ENCODE assay signal across 11 cellular contexts in the genomic region with DNA sequence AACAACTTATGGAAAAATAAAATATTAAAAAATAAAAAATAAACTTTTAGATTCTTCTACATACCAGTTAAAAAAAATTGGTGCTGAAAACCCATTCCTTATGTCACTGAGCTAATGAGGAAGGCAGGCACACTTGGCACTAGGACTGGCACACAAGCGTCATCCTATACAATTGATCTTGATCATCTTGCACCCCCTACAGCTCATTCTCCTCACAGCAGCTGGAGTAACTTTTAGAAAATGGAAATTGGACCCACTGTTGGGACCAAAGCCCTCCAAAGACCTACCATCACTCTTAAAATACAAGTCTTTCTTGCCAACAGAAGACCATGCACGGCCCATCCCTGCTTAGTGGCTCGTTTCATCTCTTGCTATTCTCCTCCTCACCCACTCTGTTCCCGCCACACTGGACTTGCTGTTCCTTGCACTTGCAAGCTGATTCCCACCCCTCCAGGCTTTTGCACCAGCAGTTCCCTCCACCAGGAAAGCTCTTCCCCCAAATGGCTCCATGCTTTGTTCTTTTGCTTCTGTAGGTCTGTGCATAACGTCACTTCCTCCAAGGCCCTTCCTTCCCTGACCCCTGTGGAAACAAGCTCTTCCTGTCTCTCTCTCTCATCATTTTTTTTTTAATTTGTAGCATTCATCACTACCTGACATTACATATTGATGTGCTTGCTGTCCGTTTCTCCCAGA. TPM values are rescaled to one million over a fixed set of nuclear protein-coding genes. Genes with fewer than 3 reads are reported as not detected.
DNase-seq lines count a peak whose midpoint lies in the region; ATAC-seq and TF ChIP-seq lines count a peak whose summit lies in the region.
"Had no signal": no experiment of that assay in that cellular context is flagged by ENCODE, and none has a peak within 500 bp of the region (broad histone marks: within the 10 kb centered on the region; RNA-seq: fewer than 3 reads in every experiment).

No MANE protein-coding gene starts in this region.

- no peak overlapping the region for H3K27ac ChIP-seq in mammary epithelial cell (ENCODE audit: insufficient read depth, low read depth, low read length)

- intact Hi-C loops in mammary epithelial cell (cut with micrococcal nuclease) = loop anchor here (1.0 to 5.0 kb wide), 4 partner anchors 75 to 374 kb away; a partner anchor contains a TSS

- no peaks in the 10 kb centered on the region for H4K20me1 ChIP-seq in mammary epithelial cell (ENCODE audit: insufficient read depth, low read length)

- ATAC-seq in activated T-cell treated with anti-CD3 and anti-CD28 coated beads, Interleukin-2, amount 50 U/mL, for 72 hours (replicated peaks in 1 of 2) = no peak
- ATAC-seq in activated T-cell treated with anti-CD3 and anti-CD28 coated beads, Interleukin-2, amount 50 U/mL, for 4 hours = no peak
- ATAC-seq in HG03159 (IDR thresholded peaks at IDR 0.05; ENCODE audit: unreplicated experiment) (no peak), GM19397 (IDR thresholded peaks at IDR 0.05; ENCODE audit: unreplicated experiment) (no peak)

- H3K27me3 Mint-ChIP-seq in activated T-cell treated with anti-CD3 and anti-CD28 coated beads, Interleukin-2, amount 50 U/mL, for 72 hours (ENCODE audit: low read depth) = no peaks in the 10 kb centered on the region
- no peaks in the 10 kb centered on the region for H3K27me3 Mint-ChIP-seq in activated T-cell treated with anti-CD3 and anti-CD28 coated beads, Interleukin-2, amount 50 U/mL, for 4 hours (ENCODE audit: low read depth)
- H3K27me3 Mint-ChIP-seq in osteocyte (ENCODE audit: unreplicated experiment) = no peaks in the 10 kb centered on the region

- H3K4me3 ChIP-seq in NB4 (ENCODE audit: low read depth, low read length) (no peak overlapping the region), mammary epithelial cell (replicated peaks in 1 of 3; ENCODE audit: insufficient read depth in 1 of 3, low read depth in 2 of 3, low read length in 3 of 3) (no peak overlapping the region)

- dilution Hi-C loops in mammary epithelial cell (cut with HindIII; ENCODE audit: low sequenced_read_pairs) = no loop called here

- peaks cover 2 to 5% of the 10 kb centered on the region in 2 donors for H3K36me3 Mint-ChIP-seq in activated T-cell treated with anti-CD3 and anti-CD28 coated beads, Interleukin-2, amount 50 U/mL, for 72 hours (ENCODE audit: insufficient read depth in 2 of 2)
- peaks cover 15% of the 10 kb centered on the region for H3K36me3 Mint-ChIP-seq in activated T-cell treated with anti-CD3 and anti-CD28 coated beads, Interleukin-2, amount 50 U/mL, for 4 hours (ENCODE audit: insufficient read depth)
- H3K36me3 Mint-ChIP-seq in osteocyte (ENCODE audit: unreplicated experiment) = peaks cover 9% of the 10 kb centered on the region

- DNase-seq in activated T-cell treated with anti-CD3 and anti-CD28 coated beads, Interleukin-2, amount 50 U/mL, for 72 hours = no peak
- DNase-seq in activated T-cell treated with anti-CD3 and anti-CD28 coated beads, Interleukin-2, amount 50 U/mL, for 4 hours = no peak
- DNase-seq in NB4 (ENCODE audit: low read depth) (peak; percentile 31), mammary epithelial cell (no peak), osteocyte (ENCODE audit: extremely low spot score, unreplicated experiment) (no peak), NCI-H2227 (lab: John Stamatoyannopoulos, UW; ENCODE audit: unreplicated experiment) (no peak)

- CTCF ChIA-PET in mammary epithelial cell (lab: Charles Lee; ENCODE audit: low non-redundant PET) = interaction anchor here (1.0 kb wide), 2 partner anchors 76 to 80 kb away, joined by 6 to 11 read pairs; no protein-coding TSS in a partner anchor

- H3K27ac Mint-ChIP-seq in activated T-cell treated with anti-CD3 and anti-CD28 coated beads, Interleukin-2, amount 50 U/mL, for 72 hours = peak overlapping the region; percentile 20
- H3K27ac Mint-ChIP-seq in osteocyte (ENCODE audit: unreplicated experiment) = no peak overlapping the region

- TF ChIP-seq CTCF in NB4 (IDR thresholded peaks at IDR 0.05; ENCODE audit: low read depth, low read length) (peak; percentile 4), mammary epithelial cell (conservative IDR thresholded peaks at IDR 0.05 in 1 of 2, IDR thresholded peaks at IDR 0.05 in 1 of 2; ENCODE audit: extremely low read depth in 1 of 2, insufficient read depth in 1 of 2, low read depth in 1 of 2, low read length in 2 of 2) (peak; percentile 50 to 58), osteocyte (IDR thresholded peaks at IDR 0.05) (peak; percentile 12)

- H3K9ac ChIP-seq in mammary epithelial cell (ENCODE audit: insufficient read depth, low read length) = peak overlapping the region; percentile 4

- peak overlapping the region; percentile 15 for H2AFZ ChIP-seq in mammary epithelial cell (ENCODE audit: low read depth, low read length)

- TSS peak; percentile 24 for BruUV-seq in mammary epithelial cell (replicated peaks; lab: Mats Ljungman, UMichigan)

- H3K79me2 ChIP-seq in mammary epithelial cell (ENCODE audit: insufficient read depth, low read length) = peaks cover 23% of the 10 kb centered on the region

- no peaks in the 10 kb centered on the region for H3K9me3 ChIP-seq in mammary epithelial cell (replicated peaks; ENCODE audit: insufficient read depth, low read length)

- TF ChIP-seq POLR2A in NB4 (IDR thresholded peaks at IDR 0.05; ENCODE audit: extremely low read depth, insufficient read length) = no peak

- in situ Hi-C loops in mammary epithelial cell (cut with MboI; ENCODE audit: low sequenced_read_pairs in 2 of 2) = loop anchor here (5.0 to 10.0 kb wide), 3 partner anchors 74 to 172 kb away; a partner anchor contains a TSS

- H3K4me1 ChIP-seq in mammary epithelial cell (ENCODE audit: insufficient read depth, low read length) = peaks cover 19% of the 10 kb centered on the region

- no peaks in the 10 kb centered on the region for H3K27me3 ChIP-seq in mammary epithelial cell (ENCODE audit: insufficient read depth, low read length)

- H3K4me3 Mint-ChIP-seq in activated T-cell treated with anti-CD3 and anti-CD28 coated beads, Interleukin-2, amount 50 U/mL, for 72 hours = no peak overlapping the region
- no peak overlapping the region for H3K4me3 Mint-ChIP-seq in activated T-cell treated with anti-CD3 and anti-CD28 coated beads, Interleukin-2, amount 50 U/mL, for 4 hours
- no peak overlapping the region for H3K4me3 Mint-ChIP-seq in osteocyte (ENCODE audit: unreplicated experiment)

- no peaks in the 10 kb centered on the region for H3K36me3 ChIP-seq in mammary epithelial cell (ENCODE audit: insufficient read depth, low read length)

- peaks cover 17% of the 10 kb centered on the region for H3K4me1 Mint-ChIP-seq in activated T-cell treated with anti-CD3 and anti-CD28 coated beads, Interleukin-2, amount 50 U/mL, for 72 hours (ENCODE audit: low read depth)
- peaks cover 14% of the 10 kb centered on the region for H3K4me1 Mint-ChIP-seq in activated T-cell treated with anti-CD3 and anti-CD28 coated beads, Interleukin-2, amount 50 U/mL, for 4 hours (ENCODE audit: low read depth)
- peaks cover 3% of the 10 kb centered on the region for H3K4me1 Mint-ChIP-seq in osteocyte (ENCODE audit: unreplicated experiment)

- H3K9me3 Mint-ChIP-seq in activated T-cell treated with anti-CD3 and anti-CD28 coated beads, Interleukin-2, amount 50 U/mL, for 72 hours = no peaks in the 10 kb centered on the region
- no peaks in the 10 kb centered on the region for H3K9me3 Mint-ChIP-seq in activated T-cell treated with anti-CD3 and anti-CD28 coated beads, Interleukin-2, amount 50 U/mL, for 4 hours
- H3K9me3 Mint-ChIP-seq in osteocyte (ENCODE audit: unreplicated experiment) = no peaks in the 10 kb centered on the region

- 61% methylated on average over 5 of the region's 6 CpGs for WGBS in mammary epithelial cell (ENCODE audit: low coverage, missing lambda C conversion rate)

- peak overlapping the region; percentile 52 for H3K4me2 ChIP-seq in mammary epithelial cell (ENCODE audit: insufficient read depth, low read depth, low read length)

RNA-seq across cellular contexts. Expression of a gene that starts 11.6 kb away (rescaled TPM):
- 10 to 100 TPM; 10.7 to 11.9 TPM for total RNA-seq in activated T-cell treated with anti-CD3 and anti-CD28 coated beads, Interleukin-2, amount 50 U/mL, for 72 hours
- 10 to 100 TPM; 24.1 to 29.3 (median 27.7) TPM for total RNA-seq in activated T-cell treated with anti-CD3 and anti-CD28 coated beads, Interleukin-2, amount 50 U/mL, for 4 hours
- total RNA-seq in mammary epithelial cell (10 to 100 TPM in 1 of 2 donors, 1 to 10 TPM in 1; 5.5 to 10.2 TPM), osteocyte (5.6 and 6.5 TPM in 2 replicates)
- 4.3 TPM for polyA plus RNA-seq in mammary epithelial cell
- 2.4 TPM for polyA minus RNA-seq in mammary epithelial cell

RNA-seq across cellular contexts. Expression of a gene that starts 13.9 kb away (rescaled TPM):
- 1 to 10 TPM in 1 of 2 donors, under 1 TPM in 1; 0.69 to 1.2 TPM for total RNA-seq in activated T-cell treated with anti-CD3 and anti-CD28 coated beads, Interleukin-2, amount 50 U/mL, for 72 hours
- 1 to 10 TPM in 2 of 3 donors, under 1 TPM in 1; 0.79 to 1.4 (median 1.2) TPM for total RNA-seq in activated T-cell treated with anti-CD3 and anti-CD28 coated beads, Interleukin-2, amount 50 U/mL, for 4 hours
- total RNA-seq in mammary epithelial cell = under 1 TPM; 0.50 to 0.80 TPM
- polyA plus RNA-seq in mammary epithelial cell = 0.65 TPM
- not detected for polyA minus RNA-seq in mammary epithelial cell
- not detected in 2 replicates for total RNA-seq in osteocyte
- total RNA-seq: HT1080, myocyte, RPMI7951 had no signal

RNA-seq across cellular contexts. Expression of a gene that starts 28.1 kb away (rescaled TPM):
- total RNA-seq in activated T-cell treated with anti-CD3 and anti-CD28 coated beads, Interleukin-2, amount 50 U/mL, for 72 hours = 1 to 10 TPM in 1 of 2 donors, under 1 TPM in 1; 0.74 to 1.6 TPM
- under 1 TPM; 0.22 to 0.43 (median 0.37) TPM for total RNA-seq in activated T-cell treated with anti-CD3 and anti-CD28 coated beads, Interleukin-2, amount 50 U/mL, for 4 hours
- not detected for total RNA-seq in mammary epithelial cell
- polyA plus RNA-seq in mammary epithelial cell = not detected
- polyA minus RNA-seq in mammary epithelial cell = not detected
- total RNA-seq in osteocyte = not detected in 2 replicates
- total RNA-seq: myocyte, RPMI7951 had no signal

RNA-seq across cellular contexts. Expression of a gene that starts 31.7 kb away (rescaled TPM):
- total RNA-seq in activated T-cell treated with anti-CD3 and anti-CD28 coated beads, Interleukin-2, amount 50 U/mL, for 72 hours = not detected
- not detected for total RNA-seq in activated T-cell treated with anti-CD3 and anti-CD28 coated beads, Interleukin-2, amount 50 U/mL, for 4 hours
- total RNA-seq in mammary epithelial cell = under 1 TPM; 0.28 to 0.83 TPM
- polyA plus RNA-seq in mammary epithelial cell = 0.62 TPM
- not detected for polyA minus RNA-seq in mammary epithelial cell
- total RNA-seq in osteocyte = not detected in 2 replicates
- total RNA-seq: HT1080, myocyte, RPMI7951 had no signal

RNA-seq across cellular contexts. Expression of a gene that starts 45.5 kb away (rescaled TPM):
- not detected for total RNA-seq in activated T-cell treated with anti-CD3 and anti-CD28 coated beads, Interleukin-2, amount 50 U/mL, for 72 hours
- total RNA-seq in activated T-cell treated with anti-CD3 and anti-CD28 coated beads, Interleukin-2, amount 50 U/mL, for 4 hours = under 1 TPM in 1 of 3 donors, not detected in 2; 0.16 TPM
- total RNA-seq in mammary epithelial cell = not detected
- not detected for polyA plus RNA-seq in mammary epithelial cell
- polyA minus RNA-seq in mammary epithelial cell = not detected
- total RNA-seq in osteocyte = not detected in 2 replicates
- total RNA-seq: HT1080, myocyte, RPMI7951 had no signal

Comparison
In these comparisons a context has a peak if more than half of its experiments do, and no peak if none do; other contexts are left out.
1. CTCF ChIP-seq: peak in every context shown above with its lines; median percentile 54 in mammary epithelial cell; 12 in osteocyte; 4 in NB4.